In genomic region chr7:150756858-150757257, GRCh38 we compare ENCODE assay signal across 1 cellular context.
TF ChIP-seq lines count a peak whose summit lies in the region.

No MANE protein-coding gene starts in this region.

TF ChIP-seq in liver, 16 proteins besides CTCF, POLR2A, EP300 and RAD21:
- TF ChIP-seq REST (IDR thresholded peaks at IDR 0.05) = no peak
- no peak for TF ChIP-seq TAF1 (conservative IDR thresholded peaks at IDR 0.05)
- no peak for TF ChIP-seq RXRA (IDR thresholded peaks at IDR 0.05)
- TF ChIP-seq YY1 (IDR thresholded peaks at IDR 0.05) = no peak
- no peak for TF ChIP-seq ATF3 (IDR thresholded peaks at IDR 0.05)
- TF ChIP-seq FOXA2 (IDR thresholded peaks at IDR 0.05) = no peak
- TF ChIP-seq HNF4G (IDR thresholded peaks at IDR 0.05) = no peak
- no peak for TF ChIP-seq ZBTB33 (IDR thresholded peaks at IDR 0.05)
- TF ChIP-seq MAX (IDR thresholded peaks at IDR 0.05) = no peak
- TF ChIP-seq EGR1 (IDR thresholded peaks at IDR 0.05; ENCODE audit: low read depth in 2 of 2) = no peak
- TF ChIP-seq JUND (IDR thresholded peaks at IDR 0.05) = no peak
- no peak for TF ChIP-seq FOXA1 (IDR thresholded peaks at IDR 0.05)
- no peak for TF ChIP-seq SP1 (IDR thresholded peaks at IDR 0.05)
